In genomic region chr7:99040104-99040958, GRCh38 we compare ENCODE assay signal across 8 cellular contexts.
DNase-seq lines count a peak whose midpoint lies in the region; ATAC-seq and TF ChIP-seq lines count a peak whose summit lies in the region.

No MANE protein-coding gene starts in this region.

- peaks cover 4 to 93% (median 35%) of the 10 kb centered on the region in 3 donors for H3K36me3 Mint-ChIP-seq in naive thymus-derived CD8-positive, alpha-beta T cell

- H4K20me1 ChIP-seq in OCI-LY3 (ENCODE audit: insufficient read depth, low read length) (no peaks in the 10 kb centered on the region), fibroblast of lung (ENCODE audit: control insufficient read depth, extremely low read depth, insufficient read depth, low read length) (no peaks in the 10 kb centered on the region)

- no peaks in the 10 kb centered on the region for H3K27me3 Mint-ChIP-seq in naive thymus-derived CD8-positive, alpha-beta T cell

- H3K9ac ChIP-seq in HUES48 (ENCODE audit: low read depth, low read length) (no peak overlapping the region), OCI-LY3 (ENCODE audit: low read length) (no peak overlapping the region), fibroblast of lung (ENCODE audit: insufficient read depth, low read length) (no peak overlapping the region)

- peaks cover 84% of the 10 kb centered on the region for H3K36me3 ChIP-seq in HUES48 (ENCODE audit: control insufficient read depth, insufficient read depth, low read length)
- H3K36me3 ChIP-seq in OCI-LY3 (replicated peaks; ENCODE audit: low read depth, low read length) = peaks cover 51% of the 10 kb centered on the region
- H3K36me3 ChIP-seq in fibroblast of lung (ENCODE audit: control insufficient read depth, insufficient read depth, low read length) = peaks cover 33% of the 10 kb centered on the region

- H3K4me1 Mint-ChIP-seq in naive thymus-derived CD8-positive, alpha-beta T cell = peaks cover 0 to 6% (median 4%) of the 10 kb centered on the region in 4 donors

- H2AFZ ChIP-seq in OCI-LY3 (ENCODE audit: low read depth, low read length) (no peak overlapping the region), fibroblast of lung (ENCODE audit: low read length) (no peak overlapping the region)

- POLR2A ChIA-PET in naive thymus-derived CD8-positive, alpha-beta T cell (lab: Charles Lee) = no interaction called here

- TF ChIP-seq CTCF in OCI-LY3 (IDR thresholded peaks at IDR 0.05; ENCODE audit: low read depth, low read length) (peak; percentile 79), fibroblast of lung (conservative IDR thresholded peaks at IDR 0.05 in 1 of 2, IDR thresholded peaks at IDR 0.05 in 1 of 2; ENCODE audit: low read depth in 1 of 2, low read length in 2 of 2) (peak; percentile 67 to 68)

- H3K4me1 ChIP-seq in HUES48 (ENCODE audit: control insufficient read depth, insufficient read depth, low read length) = no peaks in the 10 kb centered on the region
- no peaks in the 10 kb centered on the region for H3K4me1 ChIP-seq in OCI-LY3 (ENCODE audit: low read length)
- H3K4me1 ChIP-seq in fibroblast of lung (ENCODE audit: control insufficient read depth, extremely low read depth, insufficient read depth, low read length) = peaks cover 9% of the 10 kb centered on the region

- H3K27ac Mint-ChIP-seq in naive thymus-derived CD8-positive, alpha-beta T cell = peak overlapping the region in 9 of 10 donors; percentile 15 to 89 (median 57)

- no peak overlapping the region for H3K4me3 Mint-ChIP-seq in naive thymus-derived CD8-positive, alpha-beta T cell

- H3K4me2 ChIP-seq in OCI-LY3 (ENCODE audit: low read length) = no peak overlapping the region
- H3K4me2 ChIP-seq in fibroblast of lung (ENCODE audit: extremely low read depth, insufficient read depth, low read length) = no peak overlapping the region

- H3K4me3 ChIP-seq in HUES48 (ENCODE audit: low read depth, low read length) (no peak overlapping the region), OCI-LY3 (ENCODE audit: low read length) (no peak overlapping the region), fibroblast of lung (replicated peaks in 1 of 4; ENCODE audit: control extremely low read depth in 1 of 4, insufficient read depth in 1 of 4, low read depth in 3 of 4, low read length in 4 of 4) (no peak overlapping the region)

- no peaks in the 10 kb centered on the region for H3K9me3 Mint-ChIP-seq in naive thymus-derived CD8-positive, alpha-beta T cell

- H3K27me3 ChIP-seq in HUES48 (ENCODE audit: control insufficient read depth, insufficient read depth, low read length) (no peaks in the 10 kb centered on the region), OCI-LY3 (ENCODE audit: low read depth, low read length) (no peaks in the 10 kb centered on the region), fibroblast of lung (ENCODE audit: control insufficient read depth, insufficient read depth, low read length) (no peaks in the 10 kb centered on the region)

- H3K79me2 ChIP-seq in OCI-LY3 (ENCODE audit: low read length) (no peaks in the 10 kb centered on the region), fibroblast of lung (ENCODE audit: control insufficient read depth, insufficient read depth, low read length) (no peaks in the 10 kb centered on the region)

- H3K9me3 ChIP-seq in HUES48 (ENCODE audit: control insufficient read depth, insufficient read depth, low read length) (no peaks in the 10 kb centered on the region), OCI-LY3 (ENCODE audit: insufficient read depth, low read length) (no peaks in the 10 kb centered on the region), fibroblast of lung (ENCODE audit: control insufficient read depth, insufficient read depth, low read depth, low read length) (no peaks in the 10 kb centered on the region)

- peak overlapping the region; percentile 62 for H3K27ac ChIP-seq in HUES48 (ENCODE audit: low read depth, low read length)
- no peak overlapping the region for H3K27ac ChIP-seq in OCI-LY3 (ENCODE audit: low read length)
- peak overlapping the region; percentile 64 for H3K27ac ChIP-seq in fibroblast of lung (ENCODE audit: insufficient read depth, low read length)

- DNase-seq in CMK (ENCODE audit: low read depth) (peak; percentile 64), fibroblast of lung (ENCODE audit: low read depth in 2 of 2) (peak; percentile 75 to 87)
- peak; percentile 71 to 72 for DNase-seq in activated T-cell treated with anti-CD3 and anti-CD28 coated beads, Interleukin-2, amount 50 U/mL, for 48 hours
- DNase-seq in naive thymus-derived CD8-positive, alpha-beta T cell = peak; percentile 41 to 79 (median 60)
- peak; percentile 28 for DNase-seq in stimulated activated naive CD4-positive, alpha-beta T cell treated with Interleukin-2 at 50 U/mL for 16 hours (lab: John Stamatoyannopoulos, UW)

- ATAC-seq in naive thymus-derived CD8-positive, alpha-beta T cell = peak; percentile 67 to 83
- ATAC-seq in HG02678 (IDR thresholded peaks at IDR 0.05; ENCODE audit: unreplicated experiment) = no peak

Comparison
In these comparisons a context has a peak if more than half of its experiments do, and no peak if none do; other contexts are left out.
1. DNase-seq: peak in every context shown above with its lines; median percentile 81 in fibroblast of lung; 72 in activated T-cell treated with anti-CD3 and anti-CD28 coated beads, Interleukin-2, amount 50 U/mL, for 48 hours; 64 in CMK; 60 in naive thymus-derived CD8-positive, alpha-beta T cell; 28 in stimulated activated naive CD4-positive, alpha-beta T cell treated with Interleukin-2 at 50 U/mL for 16 hours.